Comparison of ENCODE assay signal across 8 cellular contexts in the genomic region with DNA sequence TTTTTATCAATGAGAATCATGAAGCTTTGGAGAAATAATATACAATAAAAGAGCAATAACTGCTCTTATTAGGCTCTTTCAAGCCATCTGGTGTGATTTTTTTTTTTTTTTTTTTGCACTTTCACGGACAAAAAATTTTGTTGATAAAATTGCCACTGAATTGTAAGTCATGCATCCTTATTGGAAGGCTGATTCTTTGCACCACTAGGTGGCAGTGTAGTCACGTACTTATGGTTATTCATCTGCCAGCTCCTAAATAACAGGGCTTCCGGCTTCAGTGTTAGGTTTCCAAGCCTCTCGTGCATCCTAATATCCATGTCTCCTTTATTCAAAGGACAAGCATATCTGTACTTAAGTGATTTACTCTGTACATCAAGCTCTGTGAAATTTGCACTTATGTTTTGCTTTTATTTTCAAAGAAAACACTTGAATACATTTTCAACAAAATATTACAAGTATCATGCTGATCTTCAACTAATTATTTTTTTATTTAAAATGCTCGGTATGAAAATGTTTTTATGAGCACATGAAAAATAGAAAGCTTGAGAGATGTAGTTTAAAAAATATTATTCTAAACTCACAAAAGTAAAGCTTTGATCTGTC.
DNase-seq lines count a peak whose midpoint lies in the region; ATAC-seq, FAIRE-seq and TF ChIP-seq lines count a peak whose summit lies in the region.

No MANE protein-coding gene starts in this region.

- no peak overlapping the region for H3K27ac ChIP-seq in K562 (ENCODE audit: extremely low read depth, low read depth, low read length)

- H4K20me1 ChIP-seq in K562 (replicated peaks; ENCODE audit: control insufficient read depth, insufficient read depth, low read length), result no peaks in the 10 kb centered on the region

- TF ChIP-seq CTCF in K562 (IDR thresholded peaks at IDR 0.05 in 2 of 3, conservative IDR thresholded peaks at IDR 0.05 in 1 of 3; ENCODE audit: insufficient read depth in 2 of 3, low read depth in 1 of 3, low read length in 3 of 3), result peak; percentile 20 to 60 (median 54); a peak in 2 of 6 replicates

- H3K9me1 ChIP-seq in K562 (ENCODE audit: control insufficient read depth, insufficient read depth, low read length), result no peaks in the 10 kb centered on the region

- peak; percentile 79 for DNase-seq in ACHN
- DNase-seq in GM12892 (ENCODE audit: insufficient read length), result peak; percentile 5
- peak; percentile 67 for DNase-seq in NCI-H1048 (lab: John Stamatoyannopoulos, UW)
- DNase-seq in SK-N-DZ (ENCODE audit: low spot score), result peak; percentile 82
- DNase-seq in K562 (ENCODE audit: extremely low read depth in 1 of 4, low spot score in 3 of 4), result peak; percentile 33 to 70 (median 38)
- DNase-seq in iPS-NIHi11 (ENCODE audit: low spot score), result peak; percentile 77
- DNase-seq in stimulated activated CD4-positive, alpha-beta T cell treated with anti-CD3 and anti-CD28 coated beads, Interleukin-15, amount 100 ng/mL, for 24 hours, result peak; percentile 71

- no peaks in the 10 kb centered on the region for H3K4me1 ChIP-seq in K562 (replicated peaks in 1 of 2; ENCODE audit: control insufficient read depth in 2 of 2, insufficient read depth in 2 of 2, low read length in 2 of 2)

- no peak overlapping the region for H3K9ac ChIP-seq in K562 (ENCODE audit: insufficient read depth in 1 of 2, low read depth in 2 of 2, low read length in 2 of 2)

- H2AFZ ChIP-seq in K562 (ENCODE audit: low read depth, low read length), result no peak overlapping the region

- no peaks in the 10 kb centered on the region for H3K27me3 ChIP-seq in K562 (ENCODE audit: control insufficient read depth in 2 of 2, insufficient read depth in 2 of 2, low read length in 2 of 2)

- CTCF ChIA-PET in K562 (lab: Yijun Ruan, JAX; ENCODE audit: low intra/inter-chr PET ratio), result no interaction called here

- intact Hi-C loops in K562 (cut with micrococcal nuclease), result loop anchor here (2.0 kb wide), 1 partner anchor 864 kb away; no protein-coding TSS in a partner anchor

- H3K9me3 ChIP-seq in K562 (replicated peaks; ENCODE audit: control insufficient read depth, insufficient read depth, low read depth, low read length), result no peaks in the 10 kb centered on the region

- no peak for TF ChIP-seq POLR2A in GM12892 (IDR thresholded peaks at IDR 0.05; ENCODE audit: low read depth, low read length)
- no peak for TF ChIP-seq POLR2A in K562 (conservative IDR thresholded peaks at IDR 0.05)

- WGBS in K562 (ENCODE audit: insufficient coverage, low coverage, missing lambda C conversion rate), result 3% methylated on average over 4 of the region's 5 CpGs

- peak; percentile 92 for ATAC-seq in HG02759 (IDR thresholded peaks at IDR 0.05; ENCODE audit: unreplicated experiment)
- peak; percentile 68; the same call in 2 of the 3 replicates for ATAC-seq in K562

- no peak overlapping the region for H3K4me2 ChIP-seq in K562 (ENCODE audit: insufficient read depth, low read length)

- FAIRE-seq in GM12892 (lab: Jason Lieb, UNC) (peak; percentile 81), K562 (lab: Jason Lieb, UNC) (peak; percentile 74)

- H3K79me2 ChIP-seq in K562 (ENCODE audit: control insufficient read depth, insufficient read depth, low read length), result no peaks in the 10 kb centered on the region

- in situ Hi-C loops in ACHN (cut with HindIII; ENCODE audit: low pct_ligation_motif_present, low pct_unique_long_range_greater_than_20kb, low sequenced_read_pairs) (no loop called here), K562 (cut with MboI) (no loop called here)

- H3K36me3 ChIP-seq in K562 (ENCODE audit: control insufficient read depth, insufficient read depth, low read length), result no peaks in the 10 kb centered on the region

- TF ChIP-seq EP300 in K562 (IDR thresholded peaks at IDR 0.05; ENCODE audit: low read length), result no peak

- BruUV-seq in K562 (replicated peaks; lab: Mats Ljungman, UMichigan), result no TSS peak

- H3K4me3 ChIP-seq in K562, result no peak overlapping the region

- POLR2A ChIA-PET in K562 (lab: Yijun Ruan, JAX), result no interaction called here

- TF ChIP-seq RAD21 in K562 (CRISPR knock-in tag; conservative IDR thresholded peaks at IDR 0.05 in 1 of 2, IDR thresholded peaks at IDR 0.05 in 1 of 2), result peak; percentile 26 to 50; a peak in 2 of 4 replicates

TF ChIP-seq in K562, 482 proteins besides CTCF, POLR2A, EP300 and RAD21:
- TF ChIP-seq ZNF764 (CRISPR knock-in tag; IDR thresholded peaks at IDR 0.05; ENCODE audit: low read depth) (no peak), EZH2 (IDR thresholded peaks at IDR 0.05; ENCODE audit: borderline replicate concordance, low read depth, low read length) (no peak), C11orf30 (IDR thresholded peaks at IDR 0.05; ENCODE audit: low read depth) (no peak), ZNF41 (CRISPR knock-in tag; conservative IDR thresholded peaks at IDR 0.05) (no peak), CBFA2T2 (conservative IDR thresholded peaks at IDR 0.05) (no peak), SMARCC2 (IDR thresholded peaks at IDR 0.05; ENCODE audit: low read depth) (no peak), NCOA2 (IDR thresholded peaks at IDR 0.05; ENCODE audit: partially characterized antibody in 2 of 2) (no peak), SNAPC5 (CRISPR knock-in tag; IDR thresholded peaks at IDR 0.05) (no peak), MIER1 (IDR thresholded peaks at IDR 0.05; ENCODE audit: low read depth) (no peak), KAT2B (IDR thresholded peaks at IDR 0.05; ENCODE audit: low read depth, low read length) (no peak), MYBL2 (IDR thresholded peaks at IDR 0.05; ENCODE audit: low read depth) (no peak), MYBL2 (CRISPR knock-in tag; IDR thresholded peaks at IDR 0.05; ENCODE audit: borderline replicate concordance) (no peak), EWSR1 (IDR thresholded peaks at IDR 0.05; ENCODE audit: borderline replicate concordance, low read depth, partially characterized antibody) (no peak), NFIX (CRISPR knock-in tag; IDR thresholded peaks at IDR 0.05; ENCODE audit: low read depth) (no peak), ZFP36 (IDR thresholded peaks at IDR 0.05; ENCODE audit: low read depth, low read length, partially characterized antibody) (no peak), ZNF175 (CRISPR knock-in tag; IDR thresholded peaks at IDR 0.05; ENCODE audit: low read depth) (no peak)

Comparison
In these comparisons a context has a peak if more than half of its experiments do, and no peak if none do; other contexts are left out.
1. DNase-seq: peak in every context shown above with its lines; median percentile 82 in SK-N-DZ; 79 in ACHN; 77 in iPS-NIHi11; 71 in stimulated activated CD4-positive, alpha-beta T cell treated with anti-CD3 and anti-CD28 coated beads, Interleukin-15, amount 100 ng/mL, for 24 hours; 67 in NCI-H1048; 38 in K562; 5 in GM12892.